In the genomic region with DNA sequence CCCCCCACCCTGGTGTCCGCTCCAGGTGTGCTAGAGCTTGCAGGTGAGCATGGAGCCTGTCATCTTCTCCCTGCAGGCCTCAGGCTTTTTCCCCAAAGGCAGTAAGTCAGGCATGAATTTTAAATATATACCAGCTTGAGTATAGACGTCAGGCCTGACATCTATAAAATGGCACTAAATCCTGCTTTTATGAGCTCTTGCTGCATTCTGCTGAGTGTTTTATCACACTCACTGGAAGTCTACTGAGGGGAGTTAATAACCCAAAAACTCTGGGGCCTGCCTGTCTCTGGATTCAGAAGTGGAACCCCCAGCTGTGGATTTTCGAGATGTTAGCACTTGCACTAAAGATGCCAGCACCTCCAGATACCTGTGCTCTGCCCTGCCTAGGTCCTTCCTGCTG, we compare ENCODE assay signal across 18 cellular contexts.
DNase-seq lines count a peak whose midpoint lies in the region; ATAC-seq and TF ChIP-seq lines count a peak whose summit lies in the region.
"Had no signal": no experiment of that assay in that cellular context is flagged by ENCODE, and none has a peak within 500 bp of the region (broad histone marks: within the 10 kb centered on the region; RNA-seq: fewer than 3 reads in every experiment).

No MANE protein-coding gene starts in this region.

- no peaks in the 10 kb centered on the region for H3K9me3 Mint-ChIP-seq in endodermal cell
- H3K9me3 Mint-ChIP-seq in activated T-cell treated with anti-CD3 and anti-CD28 coated beads, Interleukin-2, amount 50 U/mL, for 72 hours: no peaks in the 10 kb centered on the region
- H3K9me3 Mint-ChIP-seq: CD4-positive, alpha-beta T cell had no signal

- H3K27ac Mint-ChIP-seq in endodermal cell: no peak overlapping the region
- H3K27ac Mint-ChIP-seq in activated T-cell treated with anti-CD3 and anti-CD28 coated beads, Interleukin-2, amount 50 U/mL, for 72 hours: no peak overlapping the region
- H3K27ac Mint-ChIP-seq: CD4-positive, alpha-beta T cell had no signal

- H3K36me3 Mint-ChIP-seq in endodermal cell (ENCODE audit: low read depth): no peaks in the 10 kb centered on the region
- no peaks in the 10 kb centered on the region for H3K36me3 Mint-ChIP-seq in activated T-cell treated with anti-CD3 and anti-CD28 coated beads, Interleukin-2, amount 50 U/mL, for 72 hours (ENCODE audit: insufficient read depth in 2 of 2)

- DNase-seq in NCI-H345 treated with DMSO at 0.1 percent for 48 hours (lab: John Stamatoyannopoulos, UW; ENCODE audit: unreplicated experiment) (peak; percentile 85), endodermal cell (peak; percentile 15), DMS 273 (lab: John Stamatoyannopoulos, UW; ENCODE audit: unreplicated experiment) (no peak), GM13977 (ENCODE audit: low spot score) (no peak), COR-L47 (lab: John Stamatoyannopoulos, UW) (no peak)
- DNase-seq in activated T-cell treated with anti-CD3 and anti-CD28 coated beads, Interleukin-2, amount 50 U/mL, for 72 hours: no peak
- DNase-seq: 8988T; AML-193; CD4-positive, alpha-beta T cell; DMS153; DMS79 treated with DMSO at 0.1 percent for 48 hours; GF-D8; GOT3 had no signal

- no peak for ATAC-seq in activated T-cell treated with anti-CD3 and anti-CD28 coated beads, Interleukin-2, amount 50 U/mL, for 72 hours (replicated peaks in 1 of 2)

- H3K9me3 ChIP-seq in BLaER1: no peaks in the 10 kb centered on the region
- no peaks in the 10 kb centered on the region for H3K9me3 ChIP-seq in HEK293 (ENCODE audit: control insufficient read depth, insufficient read depth, low read depth, low read length)
- no peaks in the 10 kb centered on the region for H3K9me3 ChIP-seq in endodermal cell (ENCODE audit: control insufficient read depth, low read length)
- H3K9me3 ChIP-seq: BLaER1 treated with 17β-estradiol and CSF1 and Interleukin-3, amounts not matched to agents 10 nM and 100 nM; HAP-1 had no signal

- H3K4me1 ChIP-seq in BLaER1 (peaks cover 28% of the 10 kb centered on the region), HEK293 (ENCODE audit: control insufficient read depth, insufficient read depth, low read length) (no peaks in the 10 kb centered on the region), endodermal cell (ENCODE audit: control insufficient read depth, insufficient read depth, low read length) (no peaks in the 10 kb centered on the region)
- H3K4me1 ChIP-seq: HAP-1 had no signal

- H3K27me3 ChIP-seq in BLaER1 (no peaks in the 10 kb centered on the region), endodermal cell (ENCODE audit: control insufficient read depth, insufficient read depth, low read length, poor library complexity, severe bottlenecking) (no peaks in the 10 kb centered on the region)
- H3K27me3 ChIP-seq: BLaER1 treated with 17β-estradiol and CSF1 and Interleukin-3, amounts not matched to agents 10 nM and 100 nM had no signal

- TF ChIP-seq CTCF in HEK293 (tag by site-specific recombination; IDR thresholded peaks at IDR 0.05) (no peak), endodermal cell (conservative IDR thresholded peaks at IDR 0.05) (no peak), GM13977 (IDR thresholded peaks at IDR 0.05; ENCODE audit: extremely low read depth, insufficient read depth, missing control alignments) (no peak)

- H3K4me3 ChIP-seq in BLaER1: no peak overlapping the region
- H3K4me3 ChIP-seq in HEK293 (ENCODE audit: low read depth, low read length): no peak overlapping the region
- H3K4me3 ChIP-seq in endodermal cell (ENCODE audit: low read length): no peak overlapping the region
- H3K4me3 ChIP-seq: BLaER1 treated with 17β-estradiol and CSF1 and Interleukin-3, amounts not matched to agents 10 nM and 100 nM; HAP-1 had no signal

- in situ Hi-C loops in GM13977 (cut with MboI; ENCODE audit: low pct_unique_long_range_greater_than_20kb, low sequenced_read_pairs, unreplicated experiment): no loop called here

- POLR2A ChIA-PET in HEK293 (lab: Yijun Ruan, JAX): no interaction called here

- H3K9ac ChIP-seq in BLaER1 (no peak overlapping the region), endodermal cell (ENCODE audit: extremely low read depth, low read length, poor library complexity, severe bottlenecking) (no peak overlapping the region)
- H3K9ac ChIP-seq: BLaER1 treated with 17β-estradiol and CSF1 and Interleukin-3, amounts not matched to agents 10 nM and 100 nM had no signal

- 57 to 60% methylated on average over 3 of the region's 3 CpGs for WGBS in endodermal cell (ENCODE audit: insufficient coverage in 1 of 2, insufficient read length in 1 of 2), 2 experiments

- no peak overlapping the region for H3K27ac ChIP-seq in BLaER1
- H3K27ac ChIP-seq in HEK293 (ENCODE audit: extremely low read depth, low read depth, low read length): no peak overlapping the region
- no peak overlapping the region for H3K27ac ChIP-seq in endodermal cell (ENCODE audit: low read depth, low read length)
- H3K27ac ChIP-seq: BLaER1 treated with 17β-estradiol and CSF1 and Interleukin-3, amounts not matched to agents 10 nM and 100 nM; HL-60 had no signal

- CTCF ChIA-PET in HEK293 (lab: Yijun Ruan, JAX): interaction anchor here (0.6 to 0.7 kb wide), 4 partner anchors 15 to 199 kb away, joined by 3 to 4 read pairs (median 3); no protein-coding TSS in a partner anchor

- H3K27me3 Mint-ChIP-seq in endodermal cell (ENCODE audit: insufficient read depth): peaks cover 2% of the 10 kb centered on the region
- peaks cover 9% of the 10 kb centered on the region for H3K27me3 Mint-ChIP-seq in activated T-cell treated with anti-CD3 and anti-CD28 coated beads, Interleukin-2, amount 50 U/mL, for 72 hours (ENCODE audit: low read depth)
- H3K27me3 Mint-ChIP-seq: CD4-positive, alpha-beta T cell had no signal

- no peaks in the 10 kb centered on the region for H4K20me1 ChIP-seq in BLaER1
- H4K20me1 ChIP-seq: BLaER1 treated with 17β-estradiol and CSF1 and Interleukin-3, amounts not matched to agents 10 nM and 100 nM had no signal

- no peaks in the 10 kb centered on the region for H3K4me1 Mint-ChIP-seq in endodermal cell
- H3K4me1 Mint-ChIP-seq in activated T-cell treated with anti-CD3 and anti-CD28 coated beads, Interleukin-2, amount 50 U/mL, for 72 hours (ENCODE audit: low read depth): no peaks in the 10 kb centered on the region

- H3K36me3 ChIP-seq in BLaER1 (no peaks in the 10 kb centered on the region), HEK293 (ENCODE audit: control insufficient read depth in 2 of 2, insufficient read depth in 1 of 2, low read length in 2 of 2) (no peaks in the 10 kb centered on the region), endodermal cell (ENCODE audit: control insufficient read depth, insufficient read depth, low read length) (no peaks in the 10 kb centered on the region)
- H3K36me3 ChIP-seq: BLaER1 treated with 17β-estradiol and CSF1 and Interleukin-3, amounts not matched to agents 10 nM and 100 nM; HAP-1 had no signal

- H3K4me2 ChIP-seq in BLaER1: peak overlapping the region; percentile 31; the same call in 1 of the 2 replicates

- no peak overlapping the region for H3K4me3 Mint-ChIP-seq in endodermal cell
- H3K4me3 Mint-ChIP-seq in activated T-cell treated with anti-CD3 and anti-CD28 coated beads, Interleukin-2, amount 50 U/mL, for 72 hours: no peak overlapping the region
- H3K4me3 Mint-ChIP-seq: CD4-positive, alpha-beta T cell had no signal

TF ChIP-seq in HEK293, 187 proteins besides CTCF, POLR2A, EP300 and RAD21 (continues in another document):
- TF ChIP-seq TRIM28 (IDR thresholded peaks at IDR 0.05; ENCODE audit: borderline replicate concordance, low read length): no peak
- no peak for TF ChIP-seq HOXC10 (CRISPR knock-in tag; IDR thresholded peaks at IDR 0.05)
- TF ChIP-seq MEIS1 (CRISPR knock-in tag; IDR thresholded peaks at IDR 0.05; ENCODE audit: borderline replicate concordance): no peak
- TF ChIP-seq, protein P1, sequence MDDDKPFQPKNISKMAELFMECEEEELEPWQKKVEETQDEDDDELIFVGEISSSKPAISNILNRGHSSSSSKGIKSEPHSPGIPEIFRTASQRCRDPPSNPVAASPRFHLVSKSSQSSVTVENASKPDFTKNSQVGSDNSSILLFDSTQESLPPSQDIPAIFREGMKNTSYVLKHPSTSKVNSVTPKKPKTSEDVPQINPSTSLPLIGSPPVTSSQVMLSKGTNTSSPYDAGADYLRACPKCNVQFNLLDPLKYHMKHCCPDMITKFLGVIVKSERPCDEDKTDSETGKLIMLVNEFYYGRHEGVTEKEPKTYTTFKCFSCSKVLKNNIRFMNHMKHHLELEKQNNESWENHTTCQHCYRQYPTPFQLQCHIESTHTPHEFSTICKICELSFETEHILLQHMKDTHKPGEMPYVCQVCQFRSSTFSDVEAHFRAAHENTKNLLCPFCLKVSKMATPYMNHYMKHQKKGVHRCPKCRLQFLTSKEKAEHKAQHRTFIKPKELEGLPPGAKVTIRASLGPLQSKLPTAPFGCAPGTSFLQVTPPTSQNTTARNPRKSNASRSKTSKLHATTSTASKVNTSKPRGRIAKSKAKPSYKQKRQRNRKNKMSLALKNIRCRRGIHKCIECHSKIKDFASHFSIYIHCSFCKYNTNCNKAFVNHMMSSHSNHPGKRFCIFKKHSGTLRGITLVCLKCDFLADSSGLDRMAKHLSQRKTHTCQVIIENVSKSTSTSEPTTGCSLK (tag by site-specific recombination; IDR thresholded peaks at IDR 0.05): no peak
- no peak for TF ChIP-seq ZFP69B (tag by site-specific recombination; IDR thresholded peaks at IDR 0.05)
- no peak for TF ChIP-seq HOXA7 (CRISPR knock-in tag; IDR thresholded peaks at IDR 0.05; ENCODE audit: borderline replicate concordance)
- no peak for TF ChIP-seq ZNF211 (tag by site-specific recombination; IDR thresholded peaks at IDR 0.05; ENCODE audit: low read depth)
- peak; percentile 35; the same call in 1 of the 2 replicates for TF ChIP-seq ZBTB8A (tag by site-specific recombination; IDR thresholded peaks at IDR 0.05)
- no peak for TF ChIP-seq ZXDB (tag by site-specific recombination; IDR thresholded peaks at IDR 0.05)
- TF ChIP-seq YY2 (tag by site-specific recombination; IDR thresholded peaks at IDR 0.05): no peak
- TF ChIP-seq, protein P2, sequence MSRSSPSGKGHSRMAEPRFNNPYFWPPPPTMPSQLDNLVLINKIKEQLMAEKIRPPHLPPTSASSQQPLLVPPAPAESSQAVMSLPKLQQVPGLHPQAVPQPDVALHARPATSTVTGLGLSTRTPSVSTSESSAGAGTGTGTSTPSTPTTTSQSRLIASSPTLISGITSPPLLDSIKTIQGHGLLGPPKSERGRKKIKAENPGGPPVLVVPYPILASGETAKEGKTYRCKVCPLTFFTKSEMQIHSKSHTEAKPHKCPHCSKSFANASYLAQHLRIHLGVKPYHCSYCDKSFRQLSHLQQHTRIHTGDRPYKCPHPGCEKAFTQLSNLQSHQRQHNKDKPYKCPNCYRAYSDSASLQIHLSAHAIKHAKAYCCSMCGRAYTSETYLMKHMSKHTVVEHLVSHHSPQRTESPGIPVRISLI (tag by site-specific recombination; IDR thresholded peaks at IDR 0.05): no peak
- no peak for TF ChIP-seq ZNF529 (tag by site-specific recombination; IDR thresholded peaks at IDR 0.05; ENCODE audit: insufficient replicate concordance)
- TF ChIP-seq ZNF501 (tag by site-specific recombination; IDR thresholded peaks at IDR 0.05): no peak

Comparison
In these comparisons a context has a peak if more than half of its experiments do, and no peak if none do; other contexts are left out.
1. DNase-seq: peak in NCI-H345 treated with DMSO at 0.1 percent for 48 hours (single experiment) and endodermal cell (single experiment); none in DMS 273 (single experiment), GM13977 (single experiment), COR-L47 (single experiment) and activated T-cell treated with anti-CD3 and anti-CD28 coated beads, Interleukin-2, amount 50 U/mL, for 72 hours (0 of 2).